ENCODE assay signal across 10 cellular contexts in the genomic region with DNA sequence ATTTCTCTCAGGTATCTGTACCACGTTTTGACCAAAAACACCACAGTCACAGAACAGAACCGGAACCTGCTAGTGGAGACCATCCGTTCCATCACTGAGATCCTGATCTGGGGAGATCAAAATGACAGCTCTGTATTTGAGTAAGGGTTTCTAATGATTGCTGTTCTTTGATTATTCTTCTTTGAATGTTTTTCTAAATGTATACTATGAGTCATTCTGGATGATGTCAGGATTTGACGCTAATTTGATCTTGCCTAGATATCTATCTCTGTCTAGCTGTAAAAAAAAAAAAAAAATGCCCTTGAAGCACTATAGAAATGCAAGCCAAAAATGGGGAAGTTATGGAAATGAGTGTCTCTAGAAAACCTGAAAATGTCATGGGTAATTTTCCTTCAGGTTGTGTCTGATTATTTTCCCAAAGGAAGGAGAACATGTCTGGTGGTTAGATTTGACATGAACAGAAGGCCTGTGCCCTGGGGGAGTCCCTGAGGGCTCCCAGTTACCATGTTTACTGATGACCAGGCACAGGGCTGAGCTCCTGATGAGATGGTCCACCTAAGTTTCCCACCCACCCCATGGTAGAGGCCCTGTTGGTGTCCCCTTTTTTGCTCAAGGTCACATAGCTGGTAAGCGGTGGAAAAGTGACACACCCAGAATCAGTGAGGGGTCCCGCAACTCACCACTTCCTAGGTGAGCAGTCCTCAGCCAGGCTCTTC. TPM values are rescaled to one million over a fixed set of nuclear protein-coding genes. Genes with fewer than 3 reads are reported as not detected.
DNase-seq lines count a peak whose midpoint lies in the region; ATAC-seq, FAIRE-seq and TF ChIP-seq lines count a peak whose summit lies in the region.
"Had no signal": no experiment of that assay in that cellular context is flagged by ENCODE, and none has a peak within 500 bp of the region (broad histone marks: within the 10 kb centered on the region; RNA-seq: fewer than 3 reads in every experiment).

No MANE protein-coding gene starts in this region.

- in situ Hi-C loops in K562 (cut with MboI): loop anchor here (5.0 to 25.0 kb wide), 4 partner anchors 304 to 857 kb away; a partner anchor contains a TSS

- no peak overlapping the region; the same call in 2 of the 3 replicates for H3K27ac ChIP-seq in K562 (ENCODE audit: extremely low read depth, low read depth, low read length)

- peaks cover 2% of the 10 kb centered on the region; the same call in 1 of the 2 replicates for H4K20me1 ChIP-seq in K562 (replicated peaks; ENCODE audit: control insufficient read depth, insufficient read depth, low read length)

- no peak overlapping the region for H3K4me2 ChIP-seq in K562 (ENCODE audit: insufficient read depth, low read length)

- no peaks in the 10 kb centered on the region for H3K27me3 Mint-ChIP-seq in stimulated activated naive B cell treated with anti-CD40 and anti-IgM and Interleukin-4, amounts not matched to agents 10 μg/mL and 1 μg/mL and 100 μg/mL, for 72 hours

- CTCF ChIA-PET in K562 (lab: Yijun Ruan, JAX; ENCODE audit: low intra/inter-chr PET ratio): interaction anchor here (0.6 kb wide), 1 partner anchor 295 kb away, joined by 3 read pairs; no protein-coding TSS in a partner anchor

- H3K4me1 ChIP-seq in K562 (replicated peaks in 1 of 2; ENCODE audit: control insufficient read depth in 2 of 2, insufficient read depth in 2 of 2, low read length in 2 of 2): peaks cover 0 to 6% of the 10 kb centered on the region in 2 experiments; a peak in 1 of 5 replicates

- H3K36me3 Mint-ChIP-seq in stimulated activated naive B cell treated with anti-CD40 and anti-IgM and Interleukin-4, amounts not matched to agents 10 μg/mL and 1 μg/mL and 100 μg/mL, for 72 hours: peaks cover 44 to 64% of the 10 kb centered on the region in 2 donors

- no peak for FAIRE-seq in K562 (lab: Jason Lieb, UNC)

- no peaks in the 10 kb centered on the region for H3K9me3 ChIP-seq in K562 (replicated peaks; ENCODE audit: control insufficient read depth, insufficient read depth, low read depth, low read length)

- no peak for TF ChIP-seq EP300 in K562 (IDR thresholded peaks at IDR 0.05; ENCODE audit: low read length)

- TF ChIP-seq POLR2A in K562 (conservative IDR thresholded peaks at IDR 0.05): no peak

- peaks cover 51 to 88% of the 10 kb centered on the region in 2 donors for H3K4me1 Mint-ChIP-seq in stimulated activated naive B cell treated with anti-CD40 and anti-IgM and Interleukin-4, amounts not matched to agents 10 μg/mL and 1 μg/mL and 100 μg/mL, for 72 hours

- no peak for TF ChIP-seq CTCF in K562 (IDR thresholded peaks at IDR 0.05 in 2 of 3, conservative IDR thresholded peaks at IDR 0.05 in 1 of 3; ENCODE audit: insufficient read depth in 2 of 3, low read depth in 1 of 3, low read length in 3 of 3)
- TF ChIP-seq CTCF in GM20000 (IDR thresholded peaks at IDR 0.05; ENCODE audit: extremely low read depth, missing control alignments): no peak

- peak; percentile 68 for DNase-seq in activated effector memory CD4-positive, alpha-beta T cell treated with anti-CD3 and anti-CD28 coated beads, Interleukin-2, amount 50 U/mL, for 16 hours
- DNase-seq in activated effector memory CD4-positive, alpha-beta T cell treated with Interleukin-2 at 50 U/mL for 16 hours: no peak
- peak; percentile 52 for DNase-seq in RPMI7951 (ENCODE audit: low read depth)
- DNase-seq in K562 (ENCODE audit: extremely low read depth in 1 of 4, low spot score in 3 of 4): no peak
- DNase-seq in stimulated activated naive B cell treated with anti-CD40 and anti-IgM and Interleukin-4, amounts not matched to agents 10 μg/mL and 1 μg/mL and 100 μg/mL, for 72 hours: no peak
- no peak for DNase-seq in SW 1271 (lab: John Stamatoyannopoulos, UW)
- DNase-seq in GM20000 (ENCODE audit: low spot score): no peak
- DNase-seq: NCI-H1105 treated with DMSO at 0.1 percent for 48 hours had no signal

- H2AFZ ChIP-seq in K562 (ENCODE audit: low read depth, low read length): no peak overlapping the region

- intact Hi-C loops in K562 (cut with micrococcal nuclease): no loop called here

- 67% methylated on average over 6 of the region's 6 CpGs for WGBS in K562 (ENCODE audit: insufficient coverage, low coverage, missing lambda C conversion rate)

- H3K4me3 ChIP-seq in K562: no peak overlapping the region

- peaks cover 13% of the 10 kb centered on the region; the same call in 1 of the 3 replicates for H3K79me2 ChIP-seq in K562 (ENCODE audit: control insufficient read depth, insufficient read depth, low read length)

- no peaks in the 10 kb centered on the region for H3K27me3 ChIP-seq in K562 (ENCODE audit: control insufficient read depth in 2 of 2, insufficient read depth in 2 of 2, low read length in 2 of 2)

- H3K36me3 ChIP-seq in K562 (ENCODE audit: control insufficient read depth, insufficient read depth, low read length): peaks cover 30% of the 10 kb centered on the region; the same call in 2 of the 3 replicates

- H3K9ac ChIP-seq in K562 (ENCODE audit: insufficient read depth in 1 of 2, low read depth in 2 of 2, low read length in 2 of 2): no peak overlapping the region

- H3K4me3 Mint-ChIP-seq in stimulated activated naive B cell treated with anti-CD40 and anti-IgM and Interleukin-4, amounts not matched to agents 10 μg/mL and 1 μg/mL and 100 μg/mL, for 72 hours: peak overlapping the region; percentile 7 to 69

- TF ChIP-seq RAD21 in K562 (CRISPR knock-in tag; conservative IDR thresholded peaks at IDR 0.05 in 1 of 2, IDR thresholded peaks at IDR 0.05 in 1 of 2): no peak

- peak overlapping the region; percentile 94 for H3K27ac Mint-ChIP-seq in stimulated activated naive B cell treated with anti-CD40 and anti-IgM and Interleukin-4, amounts not matched to agents 10 μg/mL and 1 μg/mL and 100 μg/mL, for 72 hours

- POLR2A ChIA-PET in K562 (lab: Yijun Ruan, JAX): interaction anchor here (0.6 to 2.5 kb wide), 3 partner anchors 10 to 848 kb away, joined by 3 to 6 read pairs (median 5); a partner anchor contains a TSS

- H3K9me1 ChIP-seq in K562 (ENCODE audit: control insufficient read depth, insufficient read depth, low read length): no peaks in the 10 kb centered on the region

- H3K9me3 Mint-ChIP-seq in stimulated activated naive B cell treated with anti-CD40 and anti-IgM and Interleukin-4, amounts not matched to agents 10 μg/mL and 1 μg/mL and 100 μg/mL, for 72 hours: no peaks in the 10 kb centered on the region

- no TSS peak for BruUV-seq in K562 (replicated peaks; lab: Mats Ljungman, UMichigan)

- ATAC-seq in K562 (no peak), HG03342 (IDR thresholded peaks at IDR 0.05; ENCODE audit: unreplicated experiment) (no peak)
- peak; percentile 84 for ATAC-seq in stimulated activated naive B cell treated with anti-CD40 and anti-IgM and Interleukin-4, amounts not matched to agents 10 μg/mL and 1 μg/mL and 100 μg/mL, for 72 hours (replicated peaks)
- ATAC-seq: Panc1 had no signal

TF ChIP-seq in K562, 482 proteins besides CTCF, POLR2A, EP300 and RAD21 (continues in another document):
- no peak for TF ChIP-seq POLR2G (IDR thresholded peaks at IDR 0.05; ENCODE audit: low read depth, low read length)
- TF ChIP-seq ZNF444 (CRISPR knock-in tag; IDR thresholded peaks at IDR 0.05): no peak
- TF ChIP-seq, protein P1, sequence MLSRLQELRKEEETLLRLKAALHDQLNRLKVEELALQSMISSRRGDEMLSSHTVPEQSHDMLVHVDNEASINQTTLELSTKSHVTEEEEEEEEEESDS (CRISPR knock-in tag; IDR thresholded peaks at IDR 0.05): no peak
- TF ChIP-seq MTA1 (IDR thresholded peaks at IDR 0.05; ENCODE audit: borderline replicate concordance): peak; percentile 27; the same call in 1 of the 2 replicates
- no peak for TF ChIP-seq SP1 (CRISPR knock-in tag; IDR thresholded peaks at IDR 0.05)
- no peak for TF ChIP-seq ZC3H8 (IDR thresholded peaks at IDR 0.05)

RNA-seq across cellular contexts. Expression of a gene that starts 13.6 kb away (rescaled TPM):
- total RNA-seq in RPMI7951 (2014; rRNA removed; shearing (Covaris generic)): 8.7 and 8.8 TPM in 2 replicates
- 90.8 and 106 TPM in 2 replicates for total RNA-seq in K562 (2011; cell fraction: chromatin; rRNA removed; ENCODE audit: low replicate concordance)
- total RNA-seq in K562 (2011; cell fraction: nucleolus; rRNA removed): 41.2 and 41.7 TPM in 2 replicates
- total RNA-seq in K562 (2011; cell fraction: nucleoplasm; rRNA removed): 59.0 and 65.7 TPM in 2 replicates
- total RNA-seq in K562 (2014; rRNA removed) (9.8 and 13.6 TPM in 2 replicates), K562 (2014; rRNA removed; fragmentation: Illumina TruSeq; extraction: Trizol) (11.4 and 13.2 TPM in 2 replicates), K562 (2015; rRNA removed; fragmentation: Illumina TruSeq; extraction: Trizol) (8.5 and 10.0 TPM in 2 replicates), K562 (2021) (22.1 and 22.3 TPM in 2 replicates)
- polyA plus RNA-seq in K562 (2011; rRNA removed) (8.8 and 10.4 TPM in 2 replicates), K562 (2014; fragmentation: Illumina TruSeq; extraction: Trizol) (15.6 and 16.1 TPM in 2 replicates), K562 (2014; fragmentation: Nextera tagmentation; extraction: Ambion mirVana) (1 to 10 TPM in 1 of 2 experiments, under 1 TPM in 1; 1.00 to 1.4 TPM), K562 (2014; rRNA removed) (10.6 and 10.8 TPM in 2 replicates)
- 7.3 and 8.2 TPM in 2 replicates for polyA plus RNA-seq in K562 (2011; cell fraction: cytosol; rRNA removed)
- 13.4 and 16.9 TPM in 2 replicates for polyA plus RNA-seq in K562 (2011; cell fraction: nucleus; rRNA removed)
- polyA plus RNA-seq in K562 (2012): 13.6 and 19.6 TPM in 2 replicates
- 35.1 and 47.1 TPM in 2 replicates for polyA minus RNA-seq in K562 (2011; rRNA and poly(A)+ RNA removed)
- 21.8 and 27.7 TPM in 2 replicates for polyA minus RNA-seq in K562 (2011; cell fraction: cytosol; rRNA and poly(A)+ RNA removed)
- polyA minus RNA-seq in K562 (2011; cell fraction: nucleus; rRNA and poly(A)+ RNA removed): 14.4 and 24.4 TPM in 2 replicates

RNA-seq across cellular contexts. Expression of a gene that starts 15.7 kb away (rescaled TPM):
- total RNA-seq in RPMI7951 (2014; rRNA removed; shearing (Covaris generic)): 39.4 and 44.8 TPM in 2 replicates
- total RNA-seq in K562 (2011; cell fraction: chromatin; rRNA removed; ENCODE audit: low replicate concordance): 19.9 and 32.5 TPM in 2 replicates
- 26.5 and 30.0 TPM in 2 replicates for total RNA-seq in K562 (2011; cell fraction: nucleolus; rRNA removed)
- total RNA-seq in K562 (2011; cell fraction: nucleoplasm; rRNA removed): 26.1 and 37.4 TPM in 2 replicates
- total RNA-seq in K562 (2014; rRNA removed): 35.8 and 43.1 TPM in 2 replicates
- 18.2 and 22.0 TPM in 2 replicates for total RNA-seq in K562 (2014; rRNA removed; fragmentation: Illumina TruSeq; extraction: Trizol)
- 29.6 and 31.3 TPM in 2 replicates for total RNA-seq in K562 (2015; rRNA removed; fragmentation: Illumina TruSeq; extraction: Trizol)
- total RNA-seq in K562 (2021): 33.3 and 38.2 TPM in 2 replicates
- 20.0 and 24.5 TPM in 2 replicates for polyA plus RNA-seq in K562 (2011; rRNA removed)
- 35.9 and 65.4 TPM in 2 replicates for polyA plus RNA-seq in K562 (2011; cell fraction: cytosol; rRNA removed)
- 24.2 and 31.3 TPM in 2 replicates for polyA plus RNA-seq in K562 (2011; cell fraction: nucleus; rRNA removed)
- polyA plus RNA-seq in K562 (2012): 34.3 and 38.6 TPM in 2 replicates
- 39.2 and 40.1 TPM in 2 replicates for polyA plus RNA-seq in K562 (2014; fragmentation: Illumina TruSeq; extraction: Trizol)
- 1 to 10 TPM; 2.9 to 3.7 TPM for polyA plus RNA-seq in K562 (2014; fragmentation: Nextera tagmentation; extraction: Ambion mirVana)
- polyA plus RNA-seq in K562 (2014; rRNA removed): 21.1 and 31.5 TPM in 2 replicates
- 25.2 and 29.1 TPM in 2 replicates for polyA minus RNA-seq in K562 (2011; rRNA and poly(A)+ RNA removed)
- polyA minus RNA-seq in K562 (2011; cell fraction: cytosol; rRNA and poly(A)+ RNA removed): 21.8 and 24.2 TPM in 2 replicates
- polyA minus RNA-seq in K562 (2011; cell fraction: nucleus; rRNA and poly(A)+ RNA removed): 12.3 and 19.3 TPM in 2 replicates

Comparison
In these comparisons a context has a peak if more than half of its experiments do, and no peak if none do; other contexts are left out.
1. DNase-seq: peak in activated effector memory CD4-positive, alpha-beta T cell treated with anti-CD3 and anti-CD28 coated beads, Interleukin-2, amount 50 U/mL, for 16 hours (single experiment) and RPMI7951 (single experiment); none in activated effector memory CD4-positive, alpha-beta T cell treated with Interleukin-2 at 50 U/mL for 16 hours (single experiment), K562 (0 of 4), stimulated activated naive B cell treated with anti-CD40 and anti-IgM and Interleukin-4, amounts not matched to agents 10 μg/mL and 1 μg/mL and 100 μg/mL, for 72 hours (single experiment), SW 1271 (0 of 2) and GM20000 (single experiment).
2. ATAC-seq: peak in stimulated activated naive B cell treated with anti-CD40 and anti-IgM and Interleukin-4, amounts not matched to agents 10 μg/mL and 1 μg/mL and 100 μg/mL, for 72 hours (2 of 2); none in K562 (single experiment) and HG03342 (single experiment).